8 cellular contexts compared by ENCODE assay signal in genomic region chr4:85777908-85778808, GRCh38.
DNase-seq lines count a peak whose midpoint lies in the region; ATAC-seq and TF ChIP-seq lines count a peak whose summit lies in the region.

No MANE protein-coding gene starts in this region.

- no peaks in the 10 kb centered on the region for H3K36me3 ChIP-seq in parathyroid adenoma (ENCODE audit: control insufficient read depth, insufficient read depth, low read length)

- DNase-seq in choroid plexus epithelial cell (ENCODE audit: low read depth) (peak; percentile 49), H4 (ENCODE audit: low spot score) (no peak), GOT3 (lab: John Stamatoyannopoulos, UW) (no peak), NCI-H2196 treated with DMSO at 0.1 percent for 48 hours (lab: John Stamatoyannopoulos, UW; ENCODE audit: unreplicated experiment) (no peak)
- no peak for DNase-seq in stimulated activated effector memory CD8-positive, alpha-beta T cell treated with anti-CD3 and anti-CD28 coated beads, Interleukin-12 subunit alpha, Interleukin-12 subunit beta, amount 100 ng/mL, for 72 hours (ENCODE audit: low spot score in 2 of 2)

- ATAC-seq in GM19463 (IDR thresholded peaks at IDR 0.05; ENCODE audit: unreplicated experiment) (peak; percentile 64), HG03354 (IDR thresholded peaks at IDR 0.05; ENCODE audit: poor library complexity, severe bottlenecking, unreplicated experiment) (peak; percentile 86)
- ATAC-seq in stimulated activated effector memory CD8-positive, alpha-beta T cell treated with anti-CD3 and anti-CD28 coated beads, Interleukin-12 subunit alpha, Interleukin-12 subunit beta, amount 100 ng/mL, for 72 hours: no peak

- no peaks in the 10 kb centered on the region for H3K27me3 ChIP-seq in parathyroid adenoma (ENCODE audit: control insufficient read depth, insufficient read depth, low read length)

- no peaks in the 10 kb centered on the region for H3K79me2 ChIP-seq in parathyroid adenoma

- no peak overlapping the region for H3K4me2 ChIP-seq in parathyroid adenoma (ENCODE audit: low read length)

- H3K9ac ChIP-seq in parathyroid adenoma: no peak overlapping the region

- H2AFZ ChIP-seq in parathyroid adenoma: peak overlapping the region; percentile 7

- H3K4me3 ChIP-seq in choroid plexus epithelial cell (ENCODE audit: low read depth, low read length) (peak overlapping the region; percentile 52), parathyroid adenoma (ENCODE audit: low read depth, low read length) (peak overlapping the region; percentile 38)

- no peak overlapping the region for H3K27ac Mint-ChIP-seq in stimulated activated effector memory CD8-positive, alpha-beta T cell treated with anti-CD3 and anti-CD28 coated beads, Interleukin-12 subunit alpha, Interleukin-12 subunit beta, amount 100 ng/mL, for 72 hours

- no peak overlapping the region for H3K4me3 Mint-ChIP-seq in stimulated activated effector memory CD8-positive, alpha-beta T cell treated with anti-CD3 and anti-CD28 coated beads, Interleukin-12 subunit alpha, Interleukin-12 subunit beta, amount 100 ng/mL, for 72 hours

- no peaks in the 10 kb centered on the region for H3K4me1 Mint-ChIP-seq in stimulated activated effector memory CD8-positive, alpha-beta T cell treated with anti-CD3 and anti-CD28 coated beads, Interleukin-12 subunit alpha, Interleukin-12 subunit beta, amount 100 ng/mL, for 72 hours

- no peak overlapping the region for H3K27ac ChIP-seq in parathyroid adenoma

- H3K9me3 Mint-ChIP-seq in stimulated activated effector memory CD8-positive, alpha-beta T cell treated with anti-CD3 and anti-CD28 coated beads, Interleukin-12 subunit alpha, Interleukin-12 subunit beta, amount 100 ng/mL, for 72 hours: peaks cover 14% of the 10 kb centered on the region

- TF ChIP-seq CTCF in choroid plexus epithelial cell (conservative IDR thresholded peaks at IDR 0.05; ENCODE audit: low read depth, low read length) (no peak), parathyroid adenoma (IDR thresholded peaks at IDR 0.05) (no peak)

- no peaks in the 10 kb centered on the region for H3K36me3 Mint-ChIP-seq in stimulated activated effector memory CD8-positive, alpha-beta T cell treated with anti-CD3 and anti-CD28 coated beads, Interleukin-12 subunit alpha, Interleukin-12 subunit beta, amount 100 ng/mL, for 72 hours

- H3K4me1 ChIP-seq in parathyroid adenoma: peaks cover 3% of the 10 kb centered on the region

- H3K9me3 ChIP-seq in parathyroid adenoma (ENCODE audit: control insufficient read depth, low read length): no peaks in the 10 kb centered on the region
